In the genomic region with DNA sequence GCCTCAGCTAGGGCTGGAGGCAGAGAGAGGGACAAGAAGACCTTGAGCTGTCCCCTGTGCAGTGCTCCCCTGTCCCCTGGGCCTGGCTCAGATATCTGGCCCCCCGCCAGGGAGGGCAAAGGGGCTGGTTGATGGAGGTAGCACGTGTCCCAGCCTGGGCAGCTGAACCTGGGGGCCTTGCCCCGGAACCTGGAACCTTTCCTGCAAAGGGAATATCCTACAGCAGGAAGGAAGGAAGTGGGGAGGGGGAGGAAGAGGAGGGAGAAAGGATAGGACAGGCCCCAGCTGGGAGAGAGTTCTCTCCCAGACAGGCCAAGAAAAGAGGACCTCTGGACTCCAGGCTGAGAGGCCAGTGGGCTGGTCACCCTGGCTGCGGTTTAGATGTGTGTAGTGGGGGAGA, we compare ENCODE assay signal across 27 cellular contexts. TPM values are rescaled to one million over a fixed set of nuclear protein-coding genes. Genes with fewer than 3 reads are reported as not detected.
A peak's percentile ranks its signal among the peaks of the same experiment; 100 is the strongest.
DNase-seq lines count a peak whose midpoint lies in the region; ATAC-seq and TF ChIP-seq lines count a peak whose summit lies in the region.
"Had no signal": no experiment of that assay in that cellular context is flagged by ENCODE, and none has a peak within 500 bp of the region (broad histone marks: within the 10 kb centered on the region; RNA-seq: fewer than 3 reads in every experiment).

No MANE protein-coding gene starts in this region.

- WGBS in heart left ventricle, 4 donors = 34 to 58% (median 50%) methylated on average over 4 of the region's 4 CpGs
- WGBS in right lobe of liver (ENCODE audit: insufficient coverage, low coverage, low lambda C conversion rate, missing lambda C conversion rate) = 18% methylated on average over 4 of the region's 4 CpGs

- H3K27ac ChIP-seq in right atrium auricular region (no peak overlapping the region), heart left ventricle (peak overlapping the region in 5 of 12 donors; percentile 10 to 46 (median 34)), right lobe of liver (peak overlapping the region in 1 of 3 donors; percentile 8)
- H3K27ac ChIP-seq: hepatocyte, Peyer's patch, psoas muscle, VCaP had no signal

- H3K4me3 ChIP-seq in right atrium auricular region (no peak overlapping the region), heart left ventricle (no peak overlapping the region), right lobe of liver (no peak overlapping the region)
- H3K4me3 ChIP-seq: hepatocyte, Peyer's patch, psoas muscle had no signal

- no peak for TF ChIP-seq CTCF in right atrium auricular region (IDR thresholded peaks at IDR 0.05)
- no peak for TF ChIP-seq CTCF in heart left ventricle (IDR thresholded peaks at IDR 0.05)
- no peak for TF ChIP-seq CTCF in right lobe of liver (IDR thresholded peaks at IDR 0.05)

- no peaks in the 10 kb centered on the region for H3K9me3 ChIP-seq in right atrium auricular region
- no peaks in the 10 kb centered on the region for H3K9me3 ChIP-seq in heart left ventricle
- H3K9me3 ChIP-seq in right lobe of liver = no peaks in the 10 kb centered on the region
- H3K9me3 ChIP-seq: Peyer's patch, psoas muscle had no signal

- ATAC-seq in Right ventricle myocardium inferior (no peak), heart left ventricle (peak in 1 of 4 donors; percentile 23), right lobe of liver (peak; percentile 51 to 75 (median 66)), HG03520 (IDR thresholded peaks at IDR 0.05; ENCODE audit: unreplicated experiment) (no peak), HG02938 (IDR thresholded peaks at IDR 0.05; ENCODE audit: unreplicated experiment) (no peak), HG02623 (IDR thresholded peaks at IDR 0.05; ENCODE audit: unreplicated experiment) (no peak)
- ATAC-seq: activated CD8-positive, alpha-beta T cell treated with anti-CD3 and anti-CD28 coated beads, Interleukin-2, amount 10 ng/mL, durations not matched to agents 7 days and 5 days; naive thymus-derived CD4-positive, alpha-beta T cell; psoas muscle had no signal

- DNase-seq in Right ventricle myocardium inferior (ENCODE audit: missing footprints) (peak; percentile 68), right atrium auricular region (ENCODE audit: low spot score) (no peak), heart left ventricle (peak; percentile 38 to 78 (median 52)), right lobe of liver (peak; percentile 78 to 88 (median 88)), OCI-M2 (lab: John Stamatoyannopoulos, UW; ENCODE audit: unreplicated experiment) (no peak)
- DNase-seq: 8988T; activated CD4-positive, alpha-beta T cell treated with anti-CD3 and anti-CD28 coated beads for 4 hours; activated CD8-positive, alpha-beta T cell treated with anti-CD3 and anti-CD28 coated beads, Interleukin-2, amount 10 ng/mL, durations not matched to agents 7 days and 5 days; amniotic stem cell; CD4-positive, alpha-beta T cell; midbrain; naive thymus-derived CD4-positive, alpha-beta T cell; NCI-H146; NCI-H748 treated with DMSO at 0.1 percent for 48 hours; occipital lobe; Peyer's patch; psoas muscle; SIG-M5; stimulated activated CD4-positive, alpha-beta T cell treated with anti-CD3 and anti-CD28 coated beads, Interleukin-15, amount 100 ng/mL, for 24 hours; stimulated activated CD4-positive, alpha-beta T cell treated with anti-CD3 and anti-CD28 coated beads, Interleukin-4, amount 100 ng/mL, for 4 hours; SW 1271 had no signal

- H3K27me3 ChIP-seq in right atrium auricular region (no peaks in the 10 kb centered on the region), heart left ventricle (peaks cover 0 to 22% (median 19%) of the 10 kb centered on the region in 9 donors), right lobe of liver (no peaks in the 10 kb centered on the region)
- H3K27me3 ChIP-seq: Peyer's patch had no signal

- H3K36me3 ChIP-seq in right atrium auricular region = no peaks in the 10 kb centered on the region
- no peaks in the 10 kb centered on the region for H3K36me3 ChIP-seq in heart left ventricle
- H3K36me3 ChIP-seq in right lobe of liver = no peaks in the 10 kb centered on the region
- H3K36me3 ChIP-seq: Peyer's patch had no signal

- H3K4me1 ChIP-seq in right atrium auricular region (peaks cover 0 to 13% of the 10 kb centered on the region in 2 donors), heart left ventricle (peaks cover 0 to 33% (median 12%) of the 10 kb centered on the region in 12 donors), right lobe of liver (peaks cover 0 to 14% (median 7%) of the 10 kb centered on the region in 4 donors)
- H3K4me1 ChIP-seq: psoas muscle had no signal

- no peak for TF ChIP-seq POLR2A in heart left ventricle (IDR thresholded peaks at IDR 0.05)
- TF ChIP-seq POLR2A in right lobe of liver (IDR thresholded peaks at IDR 0.05) = no peak

- intact Hi-C loops in Right ventricle myocardium inferior (cut with DNase I) (loop anchor here (5.0 kb wide), 2 partner anchors 56 to 71 kb away; no protein-coding TSS in a partner anchor), heart left ventricle (cut with DNase I) (loop anchor here in 6 of 10 donors (5.0 to 10.0 kb wide), 5 partner anchors 53 to 343 kb away; no protein-coding TSS in a partner anchor), right lobe of liver (cut with DNase I) (loop anchor here (5.0 to 10.0 kb wide), 2 partner anchors 73 to 131 kb away; no protein-coding TSS in a partner anchor)

RNA-seq across cellular contexts. Expression of gene PSD2, which starts 27.6 kb away (rescaled TPM):
- not detected for total RNA-seq in Right ventricle myocardium inferior
- under 1 TPM; 0.12 to 0.19 TPM for total RNA-seq in right atrium auricular region
- under 1 TPM in 2 of 9 donors, not detected in 7; 0.04 to 0.11 TPM for total RNA-seq in heart left ventricle
- polyA plus RNA-seq in heart left ventricle = under 1 TPM in 1 of 2 donors, not detected in 1; 0.04 TPM
- total RNA-seq in right lobe of liver = under 1 TPM in 3 of 6 experiments, not detected in 3; 0.04 to 0.07 (median 0.07) TPM
- total RNA-seq: activated CD8-positive, alpha-beta T cell treated with anti-CD3 and anti-CD28 coated beads, Interleukin-2, amount 10 ng/mL, durations not matched to agents 7 days and 5 days; activated T-helper 2 cell treated with anti-CD3 and anti-CD28 coated beads, Interferon-gamma antibody, Interleukin-2, Interleukin-4, amounts not matched to agents 10 μg/mL and 5 μg/mL and 100 μg/mL, durations not matched to agents 14 hours and 24 hours and 36 hours; hepatocyte; Peyer's patch had no signal
- polyA plus RNA-seq: hepatocyte; naive thymus-derived CD4-positive, alpha-beta T cell had no signal

Comparison
In these comparisons a context has a peak if more than half of its experiments do, and no peak if none do; other contexts are left out.
1. DNase-seq: peak in Right ventricle myocardium inferior (single experiment), heart left ventricle (5 of 5) and right lobe of liver (3 of 3); none in right atrium auricular region (single experiment) and OCI-M2 (single experiment).
2. ATAC-seq: peak in right lobe of liver (4 of 4); none in Right ventricle myocardium inferior (single experiment), HG03520 (single experiment), HG02938 (single experiment) and HG02623 (single experiment).